In the genomic region with DNA sequence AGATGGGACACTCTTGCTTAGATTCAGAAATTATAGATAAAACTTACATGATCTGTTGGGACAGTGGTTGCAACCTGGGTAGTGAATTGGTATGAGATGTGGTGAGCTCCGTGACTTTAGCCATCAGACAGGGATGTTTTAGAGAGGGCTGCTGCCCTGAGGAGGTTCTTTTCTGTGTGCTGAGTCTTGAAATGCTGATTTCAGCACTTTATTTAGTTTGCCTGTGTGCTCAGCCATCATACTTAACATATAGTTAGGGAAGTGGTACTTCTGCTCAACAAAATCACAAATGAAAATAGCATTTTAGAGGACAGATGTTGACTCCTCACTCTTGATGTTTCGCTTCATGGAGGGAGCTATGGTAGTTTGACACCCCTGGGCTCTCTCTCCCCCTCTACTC, we compare ENCODE assay signal across 22 cellular contexts.
DNase-seq lines count a peak whose midpoint lies in the region; ATAC-seq, FAIRE-seq and TF ChIP-seq lines count a peak whose summit lies in the region.
"Had no signal": no experiment of that assay in that cellular context is flagged by ENCODE, and none has a peak within 500 bp of the region (broad histone marks: within the 10 kb centered on the region; RNA-seq: fewer than 3 reads in every experiment).

No MANE protein-coding gene starts in this region.

- H2BK15ac ChIP-seq in mesendoderm (replicated peaks; ENCODE audit: low read depth) = no peak overlapping the region

- POLR2A ChIA-PET in HepG2 (lab: Yijun Ruan, JAX) (no interaction called here), K562 (lab: Yijun Ruan, JAX) (no interaction called here)

- no peak overlapping the region for H3K56ac ChIP-seq in mesendoderm (ENCODE audit: low read length)

- H2AFZ ChIP-seq in HepG2 (ENCODE audit: low read length) = no peak overlapping the region
- no peak overlapping the region for H2AFZ ChIP-seq in K562 (ENCODE audit: low read depth, low read length)

- no peak overlapping the region for H3K18ac ChIP-seq in mesendoderm (ENCODE audit: low read length)

- no peak overlapping the region for H2BK5ac ChIP-seq in mesendoderm (ENCODE audit: low read length)

- TF ChIP-seq EP300 in HepG2 (IDR thresholded peaks at IDR 0.05; ENCODE audit: low read depth in 2 of 2, low read length in 2 of 2) (no peak), HepG2 (CRISPR knock-in tag; IDR thresholded peaks at IDR 0.05; ENCODE audit: borderline replicate concordance) (no peak), K562 (IDR thresholded peaks at IDR 0.05; ENCODE audit: low read length) (no peak)

- no TSS peak for BruUV-seq in HepG2 (replicated peaks; lab: Mats Ljungman, UMichigan)
- BruUV-seq in K562 (replicated peaks; lab: Mats Ljungman, UMichigan) = no TSS peak

- intact Hi-C loops in HepG2 (cut with micrococcal nuclease; ENCODE audit: unreplicated experiment) = no loop called here
- intact Hi-C loops in right lobe of liver (cut with DNase I) = no loop called here
- intact Hi-C loops in K562 (cut with micrococcal nuclease) = no loop called here

- no peak for TF ChIP-seq RAD21 in HepG2 (CRISPR knock-in tag; IDR thresholded peaks at IDR 0.05)
- no peak for TF ChIP-seq RAD21 in K562 (CRISPR knock-in tag; conservative IDR thresholded peaks at IDR 0.05 in 1 of 2, IDR thresholded peaks at IDR 0.05 in 1 of 2)

- H3K4ac ChIP-seq in mesendoderm (ENCODE audit: low read depth, low read length) = no peak overlapping the region

- H3K9me3 ChIP-seq in HepG2 (ENCODE audit: low read length) (no peaks in the 10 kb centered on the region), right lobe of liver (no peaks in the 10 kb centered on the region), K562 (replicated peaks; ENCODE audit: control insufficient read depth, insufficient read depth, low read depth, low read length) (no peaks in the 10 kb centered on the region)
- H3K9me3 ChIP-seq: BE2C, BLaER1 had no signal

- no peak overlapping the region for H2AK5ac ChIP-seq in mesendoderm (ENCODE audit: low read length)

- TF ChIP-seq POLR2A in HepG2 (IDR thresholded peaks at IDR 0.05; ENCODE audit: insufficient read depth in 1 of 2, low read depth in 2 of 2, low read length in 2 of 2) (no peak), right lobe of liver (IDR thresholded peaks at IDR 0.05) (no peak), K562 (conservative IDR thresholded peaks at IDR 0.05) (no peak), GM12891 (IDR thresholded peaks at IDR 0.05; ENCODE audit: low read depth, low read length) (no peak)

- H3K27me3 ChIP-seq in HepG2 (ENCODE audit: control insufficient read depth in 1 of 2, insufficient read depth in 2 of 2, low read length in 2 of 2) = no peaks in the 10 kb centered on the region
- no peaks in the 10 kb centered on the region for H3K27me3 ChIP-seq in right lobe of liver
- H3K27me3 ChIP-seq in K562 (ENCODE audit: control insufficient read depth in 2 of 2, insufficient read depth in 2 of 2, low read length in 2 of 2) = no peaks in the 10 kb centered on the region
- H3K27me3 ChIP-seq in mesendoderm (ENCODE audit: insufficient read depth, low read length, poor library complexity) = no peaks in the 10 kb centered on the region
- H3K27me3 ChIP-seq: BE2C, BLaER1 had no signal

- H4K5ac ChIP-seq in mesendoderm (ENCODE audit: low read length) = no peak overlapping the region

- H3K27ac ChIP-seq in HepG2 (ENCODE audit: extremely low read length, insufficient read depth, low read length) (no peak overlapping the region), right lobe of liver (no peak overlapping the region), K562 (ENCODE audit: extremely low read depth, low read depth, low read length) (no peak overlapping the region), mesendoderm (ENCODE audit: low read depth, low read length) (no peak overlapping the region)
- H3K27ac ChIP-seq: 22Rv1, BLaER1 had no signal

- FAIRE-seq in HepG2 (lab: Jason Lieb, UNC) (no peak), K562 (lab: Jason Lieb, UNC) (no peak), GM12891 (lab: Jason Lieb, UNC) (no peak)
- FAIRE-seq: D721Med, G401.6, GM12892, GM18507, GM19239 had no signal

- CTCF ChIA-PET in HepG2 (lab: Yijun Ruan, JAX; ENCODE audit: low intra/inter-chr PET ratio, low total read pairs) (no interaction called here), K562 (lab: Yijun Ruan, JAX; ENCODE audit: low intra/inter-chr PET ratio) (no interaction called here)

- H3K23ac ChIP-seq in mesendoderm (ENCODE audit: low read length) = no peak overlapping the region

- in situ Hi-C loops in HepG2 (cut with HindIII; ENCODE audit: extremely low pct_ligation_motif_present, low pct_unique_long_range_greater_than_20kb) (no loop called here), K562 (cut with MboI) (no loop called here)

- TF ChIP-seq CTCF in HepG2 (CRISPR knock-in tag; IDR thresholded peaks at IDR 0.05) (no peak), right lobe of liver (IDR thresholded peaks at IDR 0.05) (no peak), K562 (IDR thresholded peaks at IDR 0.05 in 2 of 3, conservative IDR thresholded peaks at IDR 0.05 in 1 of 3; ENCODE audit: insufficient read depth in 2 of 3, low read depth in 1 of 3, low read length in 3 of 3) (no peak)

- DNase-seq in HepG2 (ENCODE audit: low spot score) (no peak), right lobe of liver (no peak), K562 (ENCODE audit: extremely low read depth in 1 of 4, low spot score in 3 of 4) (no peak), mesendoderm (no peak), GM12891 (ENCODE audit: insufficient read length, low spot score) (no peak)
- DNase-seq in activated CD4-positive, alpha-beta T cell treated with anti-CD3 and anti-CD28 coated beads for 4 hours = no peak
- DNase-seq: ACHN; BE2C; C1 segment of cervical spinal cord; CD4-positive, alpha-beta memory T cell; CD4-positive, CD25-positive, alpha-beta regulatory T cell; CD8-positive, alpha-beta memory T cell; COR-L47; DMS79 treated with DMSO at 0.1 percent for 48 hours; GF-D8 had no signal

- H4K20me1 ChIP-seq in HepG2 (ENCODE audit: insufficient read depth, low read length) = no peaks in the 10 kb centered on the region
- no peaks in the 10 kb centered on the region for H4K20me1 ChIP-seq in K562 (replicated peaks; ENCODE audit: control insufficient read depth, insufficient read depth, low read length)
- H4K20me1 ChIP-seq: BLaER1 had no signal

- ATAC-seq in HepG2 = no peak
- ATAC-seq in right lobe of liver = no peak
- ATAC-seq in K562 = no peak

- H3K9ac ChIP-seq in HepG2 (ENCODE audit: insufficient read depth, low read depth, low read length) = no peak overlapping the region
- H3K9ac ChIP-seq in K562 (ENCODE audit: insufficient read depth in 1 of 2, low read depth in 2 of 2, low read length in 2 of 2) = no peak overlapping the region
- no peak overlapping the region for H3K9ac ChIP-seq in mesendoderm (ENCODE audit: low read length)
- H3K9ac ChIP-seq: BLaER1 had no signal

- H3K36me3 ChIP-seq in HepG2 (replicated peaks in 1 of 2; ENCODE audit: control insufficient read depth in 1 of 2, insufficient read depth in 2 of 2, low read length in 2 of 2) = no peaks in the 10 kb centered on the region
- no peaks in the 10 kb centered on the region for H3K36me3 ChIP-seq in right lobe of liver
- H3K36me3 ChIP-seq in K562 (ENCODE audit: control insufficient read depth, insufficient read depth, low read length) = no peaks in the 10 kb centered on the region
- no peaks in the 10 kb centered on the region for H3K36me3 ChIP-seq in mesendoderm (ENCODE audit: control insufficient read depth, insufficient read depth, low read length)
- H3K36me3 ChIP-seq: BE2C, BLaER1 had no signal

- H3K9me1 ChIP-seq in K562 (ENCODE audit: control insufficient read depth, insufficient read depth, low read length) = no peaks in the 10 kb centered on the region

- 13% methylated on average over 2 of the region's 2 CpGs for WGBS in HepG2 (ENCODE audit: low lambda C conversion rate)
- WGBS in right lobe of liver (ENCODE audit: insufficient coverage, low coverage, low lambda C conversion rate, missing lambda C conversion rate) = 92% methylated on average over 1 of the region's 2 CpGs
- WGBS in K562 (ENCODE audit: insufficient coverage, low coverage, missing lambda C conversion rate) = 0% methylated on average over 2 of the region's 2 CpGs
- WGBS in mesendoderm (ENCODE audit: extremely low coverage, insufficient coverage, low lambda C conversion rate) = no CpG with 5 or more reads among the region's 2 CpGs

- H3K4me1 ChIP-seq in HepG2 (ENCODE audit: insufficient read depth, low read length) (peaks cover 9% of the 10 kb centered on the region), right lobe of liver (no peaks in the 10 kb centered on the region), K562 (replicated peaks in 1 of 2; ENCODE audit: control insufficient read depth in 2 of 2, insufficient read depth in 2 of 2, low read length in 2 of 2) (no peaks in the 10 kb centered on the region), mesendoderm (ENCODE audit: control insufficient read depth, low read depth, low read length) (no peaks in the 10 kb centered on the region)
- H3K4me1 ChIP-seq: BE2C, BLaER1 had no signal

- no peak overlapping the region for H2BK120ac ChIP-seq in mesendoderm (ENCODE audit: low read depth, low read length)

- H3K79me2 ChIP-seq in HepG2 (ENCODE audit: insufficient read depth, low read length) = no peaks in the 10 kb centered on the region
- no peaks in the 10 kb centered on the region for H3K79me2 ChIP-seq in K562 (ENCODE audit: control insufficient read depth, insufficient read depth, low read length)
- no peaks in the 10 kb centered on the region for H3K79me2 ChIP-seq in mesendoderm (ENCODE audit: control insufficient read depth, insufficient read depth, low read length)

- H3K4me2 ChIP-seq in HepG2 (ENCODE audit: low read depth, low read length) = no peak overlapping the region
- no peak overlapping the region for H3K4me2 ChIP-seq in K562 (ENCODE audit: insufficient read depth, low read length)
- H3K4me2 ChIP-seq in mesendoderm (ENCODE audit: low read length) = no peak overlapping the region
- H3K4me2 ChIP-seq: BLaER1 had no signal

- H3K79me1 ChIP-seq in mesendoderm (ENCODE audit: low read length) = no peaks in the 10 kb centered on the region

- H3K4me3 ChIP-seq in HepG2 (replicated peaks in 1 of 3; ENCODE audit: insufficient read depth in 1 of 3, low read depth in 2 of 3, low read length in 3 of 3) (no peak overlapping the region), right lobe of liver (no peak overlapping the region), K562 (no peak overlapping the region), mesendoderm (ENCODE audit: low read length) (no peak overlapping the region)
- H3K4me3 ChIP-seq: BLaER1 had no signal

- peak overlapping the region; percentile 13 for H4K8ac ChIP-seq in mesendoderm (ENCODE audit: low read depth, low read length)

TF ChIP-seq in HepG2, 621 proteins besides CTCF, POLR2A, EP300 and RAD21 (continues in another document):
- TF ChIP-seq ZNF709 (CRISPR knock-in tag; IDR thresholded peaks at IDR 0.05) = no peak
- TF ChIP-seq MAFK (conservative IDR thresholded peaks at IDR 0.05 in 1 of 2, IDR thresholded peaks at IDR 0.05 in 1 of 2; ENCODE audit: low read length in 2 of 2) = peak; percentile 88 to 92

TF ChIP-seq in K562, 482 proteins besides CTCF, POLR2A, EP300 and RAD21 (continues in another document):
- TF ChIP-seq MED1 (CRISPR knock-in tag; IDR thresholded peaks at IDR 0.05; ENCODE audit: borderline replicate concordance) (no peak), ZNF384 (IDR thresholded peaks at IDR 0.05; ENCODE audit: low read depth, low read length) (no peak)

TF ChIP-seq in GM12891, 5 proteins besides CTCF, POLR2A, EP300 and RAD21 (continues in another document):
- TF ChIP-seq POU2F2 (IDR thresholded peaks at IDR 0.05; ENCODE audit: low read depth, low read length) (no peak), POLR2AphosphoS5 (IDR thresholded peaks at IDR 0.05; ENCODE audit: low read depth, low read length) (no peak)

Comparison
In these comparisons a context has a peak if more than half of its experiments do, and no peak if none do; other contexts are left out.
1. Of the 241 proteins assayed by ChIP-seq in both HepG2 and K562: peak only in HepG2: MAFK; only in K562: none; in both: MAFF; in neither: 239.